ENCODE assay signal across 8 cellular contexts in the genomic region with DNA sequence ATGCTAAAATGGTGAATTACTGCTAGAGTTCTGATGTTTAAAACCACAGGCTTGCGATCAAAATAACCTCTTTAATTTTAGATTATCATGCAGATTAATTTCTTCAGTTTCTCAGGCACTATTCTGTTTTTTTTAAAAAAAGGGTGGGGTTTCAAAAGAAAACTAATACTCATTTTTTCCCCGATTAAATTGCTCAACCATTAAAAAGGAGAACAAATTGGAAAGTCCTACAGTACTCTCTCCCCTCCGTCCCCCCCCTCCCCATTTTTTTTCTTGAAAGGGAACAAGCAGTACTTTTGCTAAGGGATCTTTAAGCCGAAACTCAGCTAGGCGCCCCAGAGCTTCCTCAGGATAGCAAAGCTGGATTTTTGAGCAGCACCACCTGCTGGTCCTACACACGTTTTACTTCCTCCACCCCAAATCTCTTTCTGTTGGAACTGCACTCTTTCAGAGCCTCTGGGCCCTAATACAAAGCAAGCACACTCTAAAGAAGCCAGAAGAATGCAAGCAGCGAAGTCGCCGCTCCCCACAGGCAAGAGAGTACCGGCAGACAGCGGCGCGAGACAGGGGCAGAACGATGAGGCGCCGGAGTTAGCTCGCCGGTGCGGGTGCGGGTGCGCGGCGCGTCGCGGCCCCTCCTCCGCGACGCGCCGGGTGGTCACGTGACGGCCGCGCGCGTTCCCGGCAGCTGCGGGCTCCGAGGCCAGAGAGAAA.
A peak's percentile ranks its signal among the peaks of the same experiment; 100 is the strongest.
DNase-seq lines count a peak whose midpoint lies in the region; ATAC-seq and TF ChIP-seq lines count a peak whose summit lies in the region.

Gene RNF146 (plus strand): TSS at position 687 of the 714 bp plus-strand sequence. CDS start 13,475 bp downstream, outside the sequence.

- peak within 1 kb of the TSS; percentile 100 for H3K4me3 Mint-ChIP-seq in T-helper 2 cell treated with Interferon-gamma antibody and Interleukin-4, amounts not matched to agents 5 μg/mL and 100 μg/mL, for 36 hours

- TF ChIP-seq CTCF in astrocyte of the cerebellum (IDR thresholded peaks at IDR 0.05; ENCODE audit: low read depth, low read length, missing control alignments), result peak; percentile 81

- peak within 1 kb of the TSS; percentile 100 for H3K27ac Mint-ChIP-seq in T-helper 2 cell treated with Interferon-gamma antibody and Interleukin-4, amounts not matched to agents 5 μg/mL and 100 μg/mL, for 36 hours

- peaks cover 6% of the 10 kb centered on the region for H3K36me3 Mint-ChIP-seq in T-helper 2 cell treated with Interferon-gamma antibody and Interleukin-4, amounts not matched to agents 5 μg/mL and 100 μg/mL, for 36 hours (ENCODE audit: low read depth)

- H3K27me3 Mint-ChIP-seq in T-helper 2 cell treated with Interferon-gamma antibody and Interleukin-4, amounts not matched to agents 5 μg/mL and 100 μg/mL, for 36 hours (ENCODE audit: low read depth), result peaks cover 15% of the 10 kb centered on the region

- in situ Hi-C loops in astrocyte of the cerebellum (cut with HindIII; ENCODE audit: low sequenced_read_pairs), result no loop called here

- H3K4me1 Mint-ChIP-seq in T-helper 2 cell treated with Interferon-gamma antibody and Interleukin-4, amounts not matched to agents 5 μg/mL and 100 μg/mL, for 36 hours (ENCODE audit: low read depth), result peaks cover 35% of the 10 kb centered on the region

- H3K9me3 Mint-ChIP-seq in T-helper 2 cell treated with Interferon-gamma antibody and Interleukin-4, amounts not matched to agents 5 μg/mL and 100 μg/mL, for 36 hours, result no peaks in the 10 kb centered on the region

- ATAC-seq in GM18498 (IDR thresholded peaks at IDR 0.05; ENCODE audit: unreplicated experiment) (peak; percentile 86), HG02938 (IDR thresholded peaks at IDR 0.05; ENCODE audit: unreplicated experiment) (peak; percentile 76)

- H3K4me3 ChIP-seq in astrocyte of the cerebellum (ENCODE audit: low read depth, low read length), result peak within 1 kb of the TSS; percentile 76

- DNase-seq in NCI-H1694 (lab: John Stamatoyannopoulos, UW) (peak; percentile 47), astrocyte of the cerebellum (ENCODE audit: low read depth) (peak; percentile 74), hypothalamus (lab: John Stamatoyannopoulos, UW) (peak in 48 of 51 donors; percentile 51 to 99 (median 82)), retina (peak; percentile 98), cortex of kidney (lab: John Stamatoyannopoulos, UW) (no peak)
- DNase-seq in T-helper 2 cell treated with Interferon-gamma antibody and Interleukin-4, amounts not matched to agents 5 μg/mL and 100 μg/mL, for 36 hours (ENCODE audit: low spot score), result peak; percentile 75
